Comparison of ENCODE assay signal across 22 cellular contexts in the genomic region with DNA sequence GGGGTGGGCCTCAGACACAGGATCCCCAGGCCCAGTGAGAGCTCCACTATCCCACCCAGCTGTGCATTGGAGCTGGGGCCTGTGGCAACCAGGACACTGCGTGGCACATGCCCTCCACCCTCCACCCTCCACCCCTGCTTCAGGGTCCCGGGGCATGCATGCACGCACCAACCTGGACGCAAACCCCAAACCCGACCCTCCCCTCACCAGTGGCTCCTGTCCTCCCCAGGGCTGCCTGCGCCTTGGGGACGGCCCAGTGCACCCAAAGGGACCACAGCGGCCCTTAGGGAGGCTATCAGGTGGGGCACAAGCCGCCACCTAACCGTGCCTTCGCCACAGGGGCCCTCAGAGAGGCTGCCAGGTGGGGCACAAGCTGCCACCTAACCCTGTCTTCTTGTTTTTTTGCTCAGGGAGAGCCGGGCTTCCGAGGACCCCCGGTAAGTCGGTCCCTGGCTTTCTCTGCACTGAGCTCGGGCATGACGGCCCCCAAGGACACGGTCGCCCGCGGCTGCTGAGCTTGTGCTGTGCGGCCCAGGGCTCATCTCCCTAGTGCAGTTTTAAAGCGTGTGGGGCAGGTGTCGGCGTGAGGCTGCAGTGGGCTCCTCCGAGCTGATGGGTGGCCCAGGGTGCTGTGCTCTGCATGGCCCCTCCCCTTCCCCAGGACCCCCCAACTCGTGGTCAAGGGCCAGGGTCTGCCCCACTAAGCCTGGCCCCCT. TPM values are rescaled to one million over a fixed set of nuclear protein-coding genes. Genes with fewer than 3 reads are reported as not detected.
A peak's percentile ranks its signal among the peaks of the same experiment; 100 is the strongest.
DNase-seq lines count a peak whose midpoint lies in the region; ATAC-seq, FAIRE-seq and TF ChIP-seq lines count a peak whose summit lies in the region.
"Had no signal": no experiment of that assay in that cellular context is flagged by ENCODE, and none has a peak within 500 bp of the region (broad histone marks: within the 10 kb centered on the region; RNA-seq: fewer than 3 reads in every experiment).

No MANE protein-coding gene starts in this region.

- BruUV-seq in K562 (replicated peaks; lab: Mats Ljungman, UMichigan), result no TSS peak

- peaks cover 2% of the 10 kb centered on the region for H3K9me1 ChIP-seq in K562 (ENCODE audit: control insufficient read depth, insufficient read depth, low read length)

- H3K36me3 ChIP-seq in left ventricle myocardium inferior (peaks cover 73% of the 10 kb centered on the region), BLaER1 (peaks cover 11% of the 10 kb centered on the region; the same call in 1 of the 2 replicates), K562 (ENCODE audit: control insufficient read depth, insufficient read depth, low read length) (0 out of 3 replicates have a peak, but pooled peaks cover 4% of the 10 kb centered on the region), neuronal stem cell (replicated peaks in 1 of 2; ENCODE audit: control insufficient read depth in 2 of 2, insufficient read depth in 2 of 2, low read length in 2 of 2) (peaks cover 0 to 18% of the 10 kb centered on the region in 2 donors), hepatocyte (replicated peaks; ENCODE audit: insufficient read depth, low read depth) (no peaks in the 10 kb centered on the region)

- H3K4me3 ChIP-seq in left ventricle myocardium inferior (no peak overlapping the region), BLaER1 (no peak overlapping the region), K562 (no peak overlapping the region), neuronal stem cell (ENCODE audit: low read length in 2 of 2) (no peak overlapping the region), hepatocyte (no peak overlapping the region)

- no peak for TF ChIP-seq POLR2A in K562 (conservative IDR thresholded peaks at IDR 0.05)

- H2AFZ ChIP-seq in K562 (ENCODE audit: low read depth, low read length), result no peak overlapping the region
- H2AFZ ChIP-seq in neuronal stem cell (ENCODE audit: low read length), result no peak overlapping the region
- no peak overlapping the region for H2AFZ ChIP-seq in hepatocyte

- H3K9me3 ChIP-seq in left ventricle myocardium inferior (replicated peaks), result no peaks in the 10 kb centered on the region
- peaks cover 21% of the 10 kb centered on the region for H3K9me3 ChIP-seq in BLaER1
- no peaks in the 10 kb centered on the region; the same call in 1 of the 2 replicates for H3K9me3 ChIP-seq in K562 (replicated peaks; ENCODE audit: control insufficient read depth, insufficient read depth, low read depth, low read length)
- H3K9me3 ChIP-seq in neuronal stem cell (replicated peaks in 1 of 2; ENCODE audit: control insufficient read depth in 2 of 2, insufficient read depth in 1 of 2, low read depth in 1 of 2, low read length in 2 of 2), result peaks cover 0 to 1% of the 10 kb centered on the region in 2 donors
- no peaks in the 10 kb centered on the region for H3K9me3 ChIP-seq in hepatocyte (ENCODE audit: low read depth)

- H3K14ac ChIP-seq in neuronal stem cell (ENCODE audit: low read length), result no peak overlapping the region

- no peak for TF ChIP-seq RAD21 in K562 (CRISPR knock-in tag; conservative IDR thresholded peaks at IDR 0.05 in 1 of 2, IDR thresholded peaks at IDR 0.05 in 1 of 2)

- peak overlapping the region; percentile 70 for H3K4me2 ChIP-seq in BLaER1
- no peak overlapping the region for H3K4me2 ChIP-seq in K562 (ENCODE audit: insufficient read depth, low read length)
- no peak overlapping the region for H3K4me2 ChIP-seq in neuronal stem cell (ENCODE audit: insufficient read depth, low read length, poor library complexity, severe bottlenecking)
- H3K4me2 ChIP-seq in hepatocyte, result no peak overlapping the region

- H3K18ac ChIP-seq in neuronal stem cell (ENCODE audit: low read length), result peak overlapping the region; percentile 5

- H4K8ac ChIP-seq in neuronal stem cell (ENCODE audit: low read depth, low read length), result no peak overlapping the region

- H3K4ac ChIP-seq in neuronal stem cell (ENCODE audit: low read length), result no peak overlapping the region

- 0 out of 2 replicates have a peak overlapping the region, but pooled peaks have one; percentile 34 for H3K9ac ChIP-seq in BLaER1
- H3K9ac ChIP-seq in K562 (ENCODE audit: insufficient read depth in 1 of 2, low read depth in 2 of 2, low read length in 2 of 2), result no peak overlapping the region
- no peak overlapping the region for H3K9ac ChIP-seq in neuronal stem cell (ENCODE audit: low read depth, low read length, poor library complexity)

- no peak for TF ChIP-seq EP300 in K562 (IDR thresholded peaks at IDR 0.05; ENCODE audit: low read length)

- no peak overlapping the region for H2BK12ac ChIP-seq in neuronal stem cell (ENCODE audit: low read length)

- H3K79me1 ChIP-seq in neuronal stem cell (ENCODE audit: low read depth, low read length), result no peaks in the 10 kb centered on the region

- FAIRE-seq in K562 (lab: Jason Lieb, UNC), result no peak
- FAIRE-seq: A204.1, GM12891, GM18507 had no signal

- no peak overlapping the region for H2BK5ac ChIP-seq in neuronal stem cell (ENCODE audit: low read length)

- H3K23ac ChIP-seq in neuronal stem cell (ENCODE audit: low read depth, low read length, poor library complexity), result peak overlapping the region; percentile 43

- peak overlapping the region; percentile 91 for H2BK120ac ChIP-seq in neuronal stem cell (ENCODE audit: low read depth, low read length)

- no peaks in the 10 kb centered on the region for H3K9me2 ChIP-seq in hepatocyte (replicated peaks; ENCODE audit: insufficient read depth)

- no peaks in the 10 kb centered on the region for H4K20me1 ChIP-seq in BLaER1
- peaks cover 4% of the 10 kb centered on the region; the same call in 1 of the 2 replicates for H4K20me1 ChIP-seq in K562 (replicated peaks; ENCODE audit: control insufficient read depth, insufficient read depth, low read length)
- no peaks in the 10 kb centered on the region for H4K20me1 ChIP-seq in hepatocyte (ENCODE audit: insufficient read depth, poor library complexity, severe bottlenecking)

- no peak for TF ChIP-seq CTCF in left ventricle myocardium inferior (IDR thresholded peaks at IDR 0.05; ENCODE audit: borderline replicate concordance)
- TF ChIP-seq CTCF in K562 (IDR thresholded peaks at IDR 0.05 in 2 of 3, conservative IDR thresholded peaks at IDR 0.05 in 1 of 3; ENCODE audit: insufficient read depth in 2 of 3, low read depth in 1 of 3, low read length in 3 of 3), result no peak
- no peak for TF ChIP-seq CTCF in hepatocyte (IDR thresholded peaks at IDR 0.05; ENCODE audit: poor library complexity)

- 56% methylated on average over 23 of the region's 27 CpGs for WGBS in K562 (ENCODE audit: insufficient coverage, low coverage, missing lambda C conversion rate)
- WGBS in neuronal stem cell (ENCODE audit: extremely low coverage in 2 of 2, insufficient read length in 2 of 2, insufficient replicate concordance in 1 of 2), 2 donors, result no CpG with 5 or more reads among the region's 27 CpGs
- 98% methylated on average over 26 of the region's 27 CpGs for WGBS in hepatocyte (ENCODE audit: low lambda C conversion rate, missing lambda C conversion rate)

- no peak overlapping the region for H2AK5ac ChIP-seq in neuronal stem cell (ENCODE audit: low read depth, low read length)

- no peaks in the 10 kb centered on the region for H3K79me2 ChIP-seq in K562 (ENCODE audit: control insufficient read depth, insufficient read depth, low read length)
- H3K79me2 ChIP-seq in hepatocyte, result no peaks in the 10 kb centered on the region

- POLR2A ChIA-PET in K562 (lab: Yijun Ruan, JAX), result no interaction called here

- no peak overlapping the region for H2BK15ac ChIP-seq in neuronal stem cell (ENCODE audit: low read length)

- no peak overlapping the region for H4K91ac ChIP-seq in neuronal stem cell (ENCODE audit: low read depth, low read length, poor library complexity)

- H3K27me3 ChIP-seq in left ventricle myocardium inferior (ENCODE audit: low read depth), result no peaks in the 10 kb centered on the region
- H3K27me3 ChIP-seq in BLaER1, result no peaks in the 10 kb centered on the region
- H3K27me3 ChIP-seq in K562 (ENCODE audit: control insufficient read depth in 2 of 2, insufficient read depth in 2 of 2, low read length in 2 of 2), result no peaks in the 10 kb centered on the region
- peaks cover 0 to 8% (median 0%) of the 10 kb centered on the region in 3 experiments for H3K27me3 ChIP-seq in neuronal stem cell (ENCODE audit: control insufficient read depth in 3 of 3, insufficient read depth in 3 of 3, low read depth in 1 of 3, low read length in 3 of 3)
- no peaks in the 10 kb centered on the region for H3K27me3 ChIP-seq in hepatocyte

- ATAC-seq in Right ventricle myocardium inferior (no peak), K562 (no peak), HG02938 (IDR thresholded peaks at IDR 0.05; ENCODE audit: unreplicated experiment) (no peak), GM18867 (IDR thresholded peaks at IDR 0.05; ENCODE audit: unreplicated experiment) (no peak)

- intact Hi-C loops in Right ventricle myocardium inferior (cut with DNase I), result no loop called here
- intact Hi-C loops in left ventricle myocardium inferior (cut with micrococcal nuclease), result no loop called here
- intact Hi-C loops in K562 (cut with micrococcal nuclease), result no loop called here

- peak; percentile 16 for DNase-seq in Right ventricle myocardium inferior (ENCODE audit: missing footprints)
- DNase-seq in left ventricle myocardium inferior, result no peak
- no peak for DNase-seq in K562 (ENCODE audit: extremely low read depth in 1 of 4, low spot score in 3 of 4)
- DNase-seq in neuronal stem cell (ENCODE audit: low spot score), result no peak
- DNase-seq in hepatocyte (ENCODE audit: low spot score), result no peak
- DNase-seq: C1 segment of cervical spinal cord; Calu3; CD4-positive, alpha-beta memory T cell; COR-L47; DMS53; DMS79 treated with DMSO at 0.1 percent for 48 hours; GF-D8; GOT3; H7; HCEC 1CT had no signal

- in situ Hi-C loops in K562 (cut with MboI), result no loop called here

- H3K27ac ChIP-seq in left ventricle myocardium inferior (replicated peaks), result no peak overlapping the region
- H3K27ac ChIP-seq in BLaER1, result peak overlapping the region; percentile 53; the same call in 1 of the 2 replicates
- no peak overlapping the region for H3K27ac ChIP-seq in K562 (ENCODE audit: extremely low read depth, low read depth, low read length)
- H3K27ac ChIP-seq in neuronal stem cell (replicated peaks; ENCODE audit: low read length), result no peak overlapping the region
- no peak overlapping the region for H3K27ac ChIP-seq in hepatocyte
- H3K27ac ChIP-seq: 22Rv1 had no signal

- H3K4me1 ChIP-seq in left ventricle myocardium inferior, result no peaks in the 10 kb centered on the region
- H3K4me1 ChIP-seq in BLaER1, result peaks cover 45% of the 10 kb centered on the region
- H3K4me1 ChIP-seq in K562 (replicated peaks in 1 of 2; ENCODE audit: control insufficient read depth in 2 of 2, insufficient read depth in 2 of 2, low read length in 2 of 2), result peaks cover 0 to 44% of the 10 kb centered on the region in 2 experiments; a peak in 2 of 5 replicates
- H3K4me1 ChIP-seq in neuronal stem cell (ENCODE audit: control insufficient read depth in 2 of 2, insufficient read depth in 1 of 2, low read depth in 1 of 2, low read length in 2 of 2), result peaks cover 3% of the 10 kb centered on the region in 2 donors
- no peaks in the 10 kb centered on the region for H3K4me1 ChIP-seq in hepatocyte (ENCODE audit: insufficient read depth)

- CTCF ChIA-PET in K562 (lab: Yijun Ruan, JAX; ENCODE audit: low intra/inter-chr PET ratio), result interaction anchor here (0.6 kb wide), 1 partner anchor 90 kb away, joined by 3 read pairs; no protein-coding TSS in a partner anchor

RNA-seq across cellular contexts. Expression of gene SLC19A1, which starts 47.9 kb away (rescaled TPM):
- total RNA-seq in Right ventricle myocardium inferior (8.2 TPM), left ventricle myocardium inferior (4.9 TPM), K562 (2014; rRNA removed) (34.7 and 41.3 TPM in 2 replicates), K562 (2014; rRNA removed; fragmentation: Illumina TruSeq; extraction: Trizol) (8.0 and 8.7 TPM in 2 replicates), K562 (2015; rRNA removed; fragmentation: Illumina TruSeq; extraction: Trizol) (18.8 and 21.4 TPM in 2 replicates), K562 (2021) (88.7 and 91.3 TPM in 2 replicates), hepatocyte (4.0 and 7.7 TPM in 2 replicates)
- total RNA-seq in K562 (2011; cell fraction: chromatin; rRNA removed; ENCODE audit: low replicate concordance), result 43.8 and 108 TPM in 2 replicates
- 90.5 and 93.4 TPM in 2 replicates for total RNA-seq in K562 (2011; cell fraction: nucleolus; rRNA removed)
- 52.4 and 63.7 TPM in 2 replicates for total RNA-seq in K562 (2011; cell fraction: nucleoplasm; rRNA removed)
- polyA plus RNA-seq in K562 (2011; rRNA removed) (11.5 and 24.6 TPM in 2 replicates), K562 (2014; fragmentation: Illumina TruSeq; extraction: Trizol) (12.0 and 24.5 TPM in 2 replicates), K562 (2014; fragmentation: Nextera tagmentation; extraction: Ambion mirVana) (1 to 10 TPM in 1 of 2 experiments, under 1 TPM in 1; 0.65 to 2.3 TPM), K562 (2014; rRNA removed) (36.6 and 50.8 TPM in 2 replicates), hepatocyte (16.1 and 24.8 TPM in 2 replicates)
- polyA plus RNA-seq in K562 (2011; cell fraction: cytosol; rRNA removed), result 20.4 and 78.6 TPM in 2 replicates
- 49.9 and 126 TPM in 2 replicates for polyA plus RNA-seq in K562 (2011; cell fraction: nucleus; rRNA removed)
- 20.5 and 34.6 TPM in 2 replicates for polyA plus RNA-seq in K562 (2012)
- polyA minus RNA-seq in K562 (2011; rRNA and poly(A)+ RNA removed), result 11.9 and 16.0 TPM in 2 replicates
- polyA minus RNA-seq in K562 (2011; cell fraction: cytosol; rRNA and poly(A)+ RNA removed), result 41.4 and 45.6 TPM in 2 replicates
- 23.3 TPM in 2 replicates for polyA minus RNA-seq in K562 (2011; cell fraction: nucleus; rRNA and poly(A)+ RNA removed)
- polyA plus RNA-seq in neuronal stem cell (2013, experiment 1 of 2), result 16.6 TPM
- polyA plus RNA-seq in neuronal stem cell (2013, experiment 2 of 2), result 16.2 TPM
